In genomic region chr12:130972589-130972950, GRCh38 we compare ENCODE assay signal across 17 cellular contexts. TPM values are rescaled to one million over a fixed set of nuclear protein-coding genes. Genes with fewer than 3 reads are reported as not detected.
"Had no signal": no experiment of that assay in that cellular context is flagged by ENCODE, and none has a peak within 500 bp of the region (broad histone marks: within the 10 kb centered on the region; RNA-seq: fewer than 3 reads in every experiment).

No MANE protein-coding gene starts in this region.

- H3K4me3 Mint-ChIP-seq: activated naive CD4-positive, alpha-beta T cell treated with anti-CD3 and anti-CD28 coated beads, Interleukin-2, amount 10 ng/mL, durations not matched to agents 7 days and 5 days; activated T-cell treated with anti-CD3 and anti-CD28 coated beads, Interleukin-2, amount 50 U/mL, for 4 hours; naive thymus-derived CD8-positive, alpha-beta T cell; stimulated activated naive CD8-positive, alpha-beta T cell treated with anti-CD3 and anti-CD28 coated beads, Interleukin-15, amount 100 ng/mL, for 72 hours; T-helper 1 cell treated with Interleukin-12 subunit alpha and Interleukin-12 subunit beta and Interleukin-4 antibody, amounts not matched to agents 30 μg/mL and 1 μg/mL, for 36 hours had no signal

- H3K4me1 ChIP-seq: ascending aorta, SJSA1 had no signal

- H3K4me3 ChIP-seq: ascending aorta, SJSA1, thoracic aorta had no signal

- H3K27ac ChIP-seq: ascending aorta, SJSA1, thoracic aorta had no signal

- H3K27me3 ChIP-seq: ascending aorta, SJSA1 had no signal

- H3K36me3 ChIP-seq: SJSA1, thoracic aorta had no signal

- H3K9me3 Mint-ChIP-seq: activated naive CD4-positive, alpha-beta T cell treated with anti-CD3 and anti-CD28 coated beads, Interleukin-2, amount 10 ng/mL, durations not matched to agents 7 days and 5 days; activated T-cell treated with anti-CD3 and anti-CD28 coated beads, Interleukin-2, amount 50 U/mL, for 4 hours; naive thymus-derived CD8-positive, alpha-beta T cell; stimulated activated naive CD8-positive, alpha-beta T cell treated with anti-CD3 and anti-CD28 coated beads, Interleukin-15, amount 100 ng/mL, for 72 hours; T-helper 1 cell treated with Interleukin-12 subunit alpha and Interleukin-12 subunit beta and Interleukin-4 antibody, amounts not matched to agents 30 μg/mL and 1 μg/mL, for 36 hours had no signal

- H3K27me3 Mint-ChIP-seq: activated naive CD4-positive, alpha-beta T cell treated with anti-CD3 and anti-CD28 coated beads, Interleukin-2, amount 10 ng/mL, durations not matched to agents 7 days and 5 days; stimulated activated naive CD8-positive, alpha-beta T cell treated with anti-CD3 and anti-CD28 coated beads, Interleukin-15, amount 100 ng/mL, for 72 hours had no signal

- H3K4me1 Mint-ChIP-seq: activated naive CD4-positive, alpha-beta T cell treated with anti-CD3 and anti-CD28 coated beads, Interleukin-2, amount 10 ng/mL, durations not matched to agents 7 days and 5 days; naive thymus-derived CD8-positive, alpha-beta T cell; stimulated activated naive CD8-positive, alpha-beta T cell treated with anti-CD3 and anti-CD28 coated beads, Interleukin-15, amount 100 ng/mL, for 72 hours had no signal

- H3K9me3 ChIP-seq: ascending aorta, SJSA1, thoracic aorta had no signal

- ATAC-seq: activated CD4-positive, CD25-positive, alpha-beta regulatory T cell treated with anti-CD3 and anti-CD28 coated beads, Interleukin-2, amount 50 U/mL, for 24 hours; activated T-cell treated with anti-CD3 and anti-CD28 coated beads, Interleukin-2, amount 50 U/mL, for 4 hours; esophagus mucosa; naive thymus-derived CD8-positive, alpha-beta T cell; stimulated activated naive CD8-positive, alpha-beta T cell treated with anti-CD3 and anti-CD28 coated beads, Interleukin-15, amount 100 ng/mL, for 72 hours had no signal

- H3K27ac Mint-ChIP-seq: activated naive CD4-positive, alpha-beta T cell treated with anti-CD3 and anti-CD28 coated beads, Interleukin-2, amount 10 ng/mL, durations not matched to agents 7 days and 5 days; naive thymus-derived CD8-positive, alpha-beta T cell; stimulated activated naive CD8-positive, alpha-beta T cell treated with anti-CD3 and anti-CD28 coated beads, Interleukin-15, amount 100 ng/mL, for 72 hours; T-helper 1 cell treated with Interleukin-12 subunit alpha and Interleukin-12 subunit beta and Interleukin-4 antibody, amounts not matched to agents 30 μg/mL and 1 μg/mL, for 36 hours had no signal

- H3K36me3 Mint-ChIP-seq: activated naive CD4-positive, alpha-beta T cell treated with anti-CD3 and anti-CD28 coated beads, Interleukin-2, amount 10 ng/mL, durations not matched to agents 7 days and 5 days; naive thymus-derived CD8-positive, alpha-beta T cell had no signal

- DNase-seq: activated CD4-positive, alpha-beta T cell treated with anti-CD3 and anti-CD28 coated beads, Interleukin-2, amount 50 U/mL, for 1 hour; activated CD8-positive, alpha-beta memory T cell treated with anti-CD3 and anti-CD28 coated beads, Interleukin-2, amount 50 U/mL, for 4 hours; activated naive CD4-positive, alpha-beta T cell treated with anti-CD3 and anti-CD28 coated beads, Interleukin-2, amount 10 ng/mL, durations not matched to agents 7 days and 5 days; activated T-cell treated with anti-CD3 and anti-CD28 coated beads, Interleukin-2, amount 50 U/mL, for 4 hours; cortex of kidney; hippocampal formation; mammary epithelial cell; naive thymus-derived CD8-positive, alpha-beta T cell; stimulated activated CD4-positive, alpha-beta T cell treated with anti-CD3 and anti-CD28 coated beads, Interleukin-15, amount 100 ng/mL, for 24 hours; stimulated activated CD4-positive, alpha-beta T cell treated with anti-CD3 and anti-CD28 coated beads, Interleukin-2, amount 100 ng/mL, for 48 hours; stimulated activated naive CD8-positive, alpha-beta T cell treated with anti-CD3 and anti-CD28 coated beads, Interleukin-15, amount 100 ng/mL, for 72 hours had no signal

RNA-seq across cellular contexts. Expression of gene ADGRD1, which starts 18.9 kb away (rescaled TPM):
- total RNA-seq: mammary epithelial cell had no signal
- polyA plus RNA-seq: mammary epithelial cell had no signal
